ENCODE assay signal across 20 cellular contexts in genomic region chr18:58721586-58722160, GRCh38. TPM values are rescaled to one million over a fixed set of nuclear protein-coding genes. Genes with fewer than 3 reads are reported as not detected.
DNase-seq lines count a peak whose midpoint lies in the region; ATAC-seq and TF ChIP-seq lines count a peak whose summit lies in the region.
"Had no signal": no experiment of that assay in that cellular context is flagged by ENCODE, and none has a peak within 500 bp of the region (broad histone marks: within the 10 kb centered on the region; RNA-seq: fewer than 3 reads in every experiment).

No MANE protein-coding gene starts in this region.

- no peaks in the 10 kb centered on the region for H3K79me2 ChIP-seq in SK-N-SH (ENCODE audit: insufficient read depth)
- H3K79me2 ChIP-seq in SU-DHL-6 (ENCODE audit: insufficient read depth, low read length) = no peaks in the 10 kb centered on the region

- ATAC-seq in SK-N-SH treated with all-trans-retinoic acid at 6 μM for 48 hours (no peak), heart right ventricle (peak; percentile 79 to 100 (median 98)), psoas muscle (peak; percentile 87 to 98 (median 96)), aorta (ENCODE audit: low FRiP score) (no peak)

- no peak for DNase-seq in SK-N-SH
- DNase-seq in heart right ventricle = peak; percentile 62 to 64
- DNase-seq in psoas muscle = peak; percentile 23 to 82
- no peak for DNase-seq in spleen
- no peak for DNase-seq in DMS153 (lab: John Stamatoyannopoulos, UW)
- no peak for DNase-seq in aorta
- DNase-seq: activated naive CD8-positive, alpha-beta T cell treated with anti-CD3 and anti-CD28 coated beads, Interleukin-2, amount 10 ng/mL, durations not matched to agents 7 days and 5 days; activated T-cell treated with anti-CD3 and anti-CD28 coated beads, Interleukin-2, amount 50 U/mL, for 72 hours; GDM1; NCI-H1417 treated with DMSO at 0.1 percent for 48 hours; NCI-H748 treated with DMSO at 0.1 percent for 48 hours; SHP77; sigmoid colon; stomach; upper lobe of left lung; WERI-Rb-1 had no signal

- intact Hi-C loops in heart right ventricle (cut with DNase I) (loop anchor here in 2 of 10 donors (5.0 to 10.0 kb wide), 2 partner anchors 41 to 47 kb away; partner anchors contain the start of gene MALT1 (in 1 of the 2)), psoas muscle (cut with DNase I) (loop anchor here in 1 of 2 donors (10.0 kb wide), 1 partner anchor 47 kb away; the partner anchor contains the start of gene MALT1), spleen (cut with DNase I; ENCODE audit: low total_unique reads) (no loop called here), aorta (cut with DNase I) (no loop called here)

- H3K9me2 ChIP-seq in SK-N-SH (no peaks in the 10 kb centered on the region), SU-DHL-6 (replicated peaks; ENCODE audit: insufficient read depth, low read length) (no peaks in the 10 kb centered on the region)

- no peak overlapping the region for H3K9ac ChIP-seq in SK-N-SH
- peak overlapping the region; percentile 19 for H3K9ac ChIP-seq in SU-DHL-6 (ENCODE audit: low read length)
- H3K9ac ChIP-seq: BLaER1 treated with 17β-estradiol and CSF1 and Interleukin-3, amounts not matched to agents 10 nM and 100 nM had no signal

- peaks cover 9% of the 10 kb centered on the region for H3F3A ChIP-seq in SK-N-SH (replicated peaks; ENCODE audit: insufficient read depth)
- H3F3A ChIP-seq in SU-DHL-6 (ENCODE audit: insufficient read depth) = peaks cover 17% of the 10 kb centered on the region

- H3K4me2 ChIP-seq in SK-N-SH = no peak overlapping the region
- H3K4me2 ChIP-seq in SU-DHL-6 (ENCODE audit: low read depth, low read length, poor library complexity, severe bottlenecking) = peak overlapping the region; percentile 56
- H3K4me2 ChIP-seq: BLaER1 treated with 17β-estradiol and CSF1 and Interleukin-3, amounts not matched to agents 10 nM and 100 nM had no signal

- H3K9me3 ChIP-seq in SK-N-SH (no peaks in the 10 kb centered on the region), SU-DHL-6 (ENCODE audit: insufficient read depth, low read length) (no peaks in the 10 kb centered on the region), heart right ventricle (no peaks in the 10 kb centered on the region), psoas muscle (peaks cover 5% of the 10 kb centered on the region), spleen (no peaks in the 10 kb centered on the region), aorta (ENCODE audit: control insufficient read depth, low read length) (no peaks in the 10 kb centered on the region)
- H3K9me3 ChIP-seq: BLaER1 treated with 17β-estradiol and CSF1 and Interleukin-3, amounts not matched to agents 10 nM and 100 nM; sigmoid colon; stomach; upper lobe of left lung had no signal

- no peaks in the 10 kb centered on the region for H4K20me1 ChIP-seq in SK-N-SH (ENCODE audit: insufficient read depth)
- no peaks in the 10 kb centered on the region for H4K20me1 ChIP-seq in SU-DHL-6 (ENCODE audit: low read depth, low read length)

- POLR2A ChIA-PET in SK-N-SH (lab: Yijun Ruan, JAX) = no interaction called here

- H2AFZ ChIP-seq in SK-N-SH (ENCODE audit: low read depth) (no peak overlapping the region), SU-DHL-6 (ENCODE audit: low read depth, low read length, severe bottlenecking) (no peak overlapping the region)

- no peak for TF ChIP-seq EP300 in SK-N-SH (IDR thresholded peaks at IDR 0.05; ENCODE audit: borderline replicate concordance in 1 of 2, low read depth in 1 of 2, low read length in 1 of 2)

- no peak for TF ChIP-seq POLR2A in spleen (IDR thresholded peaks at IDR 0.05)

- no peak for TF ChIP-seq RAD21 in SK-N-SH (IDR thresholded peaks at IDR 0.05; ENCODE audit: low read length)

- no peak overlapping the region for H3K4me3 ChIP-seq in SK-N-SH (ENCODE audit: low read depth in 2 of 2, low read length in 1 of 2)
- H3K4me3 ChIP-seq in SU-DHL-6 (ENCODE audit: insufficient read depth, low read length, poor library complexity, severe bottlenecking) = no peak overlapping the region
- no peak overlapping the region for H3K4me3 ChIP-seq in heart right ventricle
- no peak overlapping the region for H3K4me3 ChIP-seq in psoas muscle
- no peak overlapping the region for H3K4me3 ChIP-seq in spleen
- H3K4me3 ChIP-seq in aorta (ENCODE audit: low read length in 2 of 2) = no peak overlapping the region
- H3K4me3 ChIP-seq: BLaER1 treated with 17β-estradiol and CSF1 and Interleukin-3, amounts not matched to agents 10 nM and 100 nM; sigmoid colon; stomach; upper lobe of left lung had no signal

- TF ChIP-seq CTCF in SK-N-SH (IDR thresholded peaks at IDR 0.05) = no peak
- no peak for TF ChIP-seq CTCF in SU-DHL-6 (IDR thresholded peaks at IDR 0.05; ENCODE audit: insufficient read depth, low read length, poor library complexity, severe bottlenecking)
- no peak for TF ChIP-seq CTCF in heart right ventricle (IDR thresholded peaks at IDR 0.05)
- no peak for TF ChIP-seq CTCF in psoas muscle (IDR thresholded peaks at IDR 0.05)
- no peak for TF ChIP-seq CTCF in spleen (IDR thresholded peaks at IDR 0.05 in 8 of 11, conservative IDR thresholded peaks at IDR 0.05 in 3 of 11)

- peaks cover 0 to 1% of the 10 kb centered on the region in 2 experiments; a peak in 1 of 4 replicates for H3K4me1 ChIP-seq in SK-N-SH (ENCODE audit: control insufficient read depth in 1 of 2, insufficient read depth in 2 of 2, low read depth in 1 of 2, low read length in 1 of 2)
- peaks cover 0 to 14% (median 3%) of the 10 kb centered on the region in 9 donors for H3K4me1 ChIP-seq in heart right ventricle
- peaks cover 13% of the 10 kb centered on the region for H3K4me1 ChIP-seq in psoas muscle
- H3K4me1 ChIP-seq in spleen = peaks cover 0 to 3% (median under 1%) of the 10 kb centered on the region in 6 donors
- no peaks in the 10 kb centered on the region for H3K4me1 ChIP-seq in aorta (ENCODE audit: control insufficient read depth in 1 of 2, insufficient read depth in 2 of 2, low read length in 2 of 2)
- H3K4me1 ChIP-seq: sigmoid colon, stomach had no signal

- H3K36me3 ChIP-seq in SK-N-SH (replicated peaks in 1 of 2; ENCODE audit: control insufficient read depth in 1 of 2, insufficient read depth in 2 of 2, low read length in 1 of 2) = peaks cover 13 to 15% of the 10 kb centered on the region in 2 experiments
- H3K36me3 ChIP-seq in SU-DHL-6 (ENCODE audit: low read length) = peaks cover 15% of the 10 kb centered on the region
- H3K36me3 ChIP-seq in heart right ventricle = peaks cover 0 to 81% (median 0%) of the 10 kb centered on the region in 9 donors
- H3K36me3 ChIP-seq in psoas muscle (ENCODE audit: insufficient read depth in 1 of 2, low read depth in 1 of 2) = peaks cover 0 to 26% of the 10 kb centered on the region in 2 donors
- H3K36me3 ChIP-seq in spleen = peaks cover 0 to 97% (median 35%) of the 10 kb centered on the region in 6 donors
- peaks cover 0 to 5% of the 10 kb centered on the region in 2 donors for H3K36me3 ChIP-seq in aorta (ENCODE audit: control insufficient read depth in 1 of 2, insufficient read depth in 2 of 2, low read length in 1 of 2)
- H3K36me3 ChIP-seq: WERI-Rb-1 had no signal

- CTCF ChIA-PET in SK-N-SH (lab: Yijun Ruan, JAX) = interaction anchor here (1.4 kb wide), 1 partner anchor 42 kb away, joined by 3 read pairs; no protein-coding TSS in a partner anchor

- WGBS in SK-N-SH (ENCODE audit: low lambda C conversion rate) = 89% methylated on average over 8 of the region's 8 CpGs
- WGBS in heart right ventricle, 2 donors = 49 to 70% methylated on average over 8 of the region's 8 CpGs
- 30 to 42% (median 33%) methylated on average over 8 of the region's 8 CpGs for WGBS in psoas muscle, 3 donors
- 87 to 97% (median 89%) methylated on average over 8 of the region's 8 CpGs for WGBS in spleen, 5 donors
- WGBS in aorta, 2 donors = 91 to 94% methylated on average over 8 of the region's 8 CpGs

- H3K27ac ChIP-seq in SK-N-SH (ENCODE audit: low read depth in 2 of 2, low read length in 1 of 2) (no peak overlapping the region), SU-DHL-6 (ENCODE audit: low read depth, low read length) (peak overlapping the region; percentile 75), heart right ventricle (peak overlapping the region in 8 of 10 donors; percentile 5 to 79 (median 64)), psoas muscle (peak overlapping the region; percentile 48), spleen (no peak overlapping the region), aorta (ENCODE audit: low read depth in 1 of 2, low read length in 2 of 2) (no peak overlapping the region)
- H3K27ac ChIP-seq: 22Rv1; BLaER1 treated with 17β-estradiol and CSF1 and Interleukin-3, amounts not matched to agents 10 nM and 100 nM; sigmoid colon; stomach; upper lobe of left lung; WERI-Rb-1 had no signal

- H3K27me3 ChIP-seq in SK-N-SH (ENCODE audit: insufficient read depth) (no peaks in the 10 kb centered on the region), SU-DHL-6 (ENCODE audit: low read length) (no peaks in the 10 kb centered on the region), heart right ventricle (no peaks in the 10 kb centered on the region), psoas muscle (ENCODE audit: insufficient read depth in 3 of 3, low read length in 2 of 3) (no peaks in the 10 kb centered on the region), spleen (replicated peaks in 1 of 7) (no peaks in the 10 kb centered on the region), aorta (ENCODE audit: control insufficient read depth in 1 of 2, insufficient read depth in 2 of 2, low read length in 1 of 2) (no peaks in the 10 kb centered on the region)
- H3K27me3 ChIP-seq: BLaER1 treated with 17β-estradiol and CSF1 and Interleukin-3, amounts not matched to agents 10 nM and 100 nM; sigmoid colon; stomach; upper lobe of left lung had no signal

TF ChIP-seq in SK-N-SH, 30 proteins besides CTCF, POLR2A, EP300 and RAD21 (continues in another document):
- TF ChIP-seq SIN3A (IDR thresholded peaks at IDR 0.05; ENCODE audit: borderline replicate concordance, low read depth, low read length) (no peak), FOXJ3 (CRISPR knock-in tag; IDR thresholded peaks at IDR 0.05) (no peak), FOXM1 (IDR thresholded peaks at IDR 0.05; ENCODE audit: low read depth) (no peak)

TF ChIP-seq in SK-N-SH treated with all-trans-retinoic acid at 6 μM for 48 hours, 23 proteins besides CTCF, POLR2A, EP300 and RAD21 (continues in another document):
- TF ChIP-seq PPARA (CRISPR knock-in tag; IDR thresholded peaks at IDR 0.05; ENCODE audit: borderline replicate concordance) = no peak
- TF ChIP-seq ZNF8 (CRISPR knock-in tag; IDR thresholded peaks at IDR 0.05) = no peak
- no peak for TF ChIP-seq OSR1 (CRISPR knock-in tag; IDR thresholded peaks at IDR 0.05)
- TF ChIP-seq ISL1 (CRISPR knock-in tag; IDR thresholded peaks at IDR 0.05) = no peak
- no peak for TF ChIP-seq BACH2 (CRISPR knock-in tag; IDR thresholded peaks at IDR 0.05; ENCODE audit: borderline replicate concordance)

RNA-seq across cellular contexts. Expression of gene MALT1, which starts 50.4 kb away (rescaled TPM):
- polyA plus RNA-seq in SK-N-SH (2012; rRNA removed) (6.6 and 10.0 TPM in 2 replicates), heart right ventricle (10 to 100 TPM in 1 of 2 donors, 1 to 10 TPM in 1; 4.4 to 11.3 TPM), psoas muscle (10 to 100 TPM in 1 of 3 donors, 1 to 10 TPM in 2; 3.2 to 10.3 (median 6.5) TPM), spleen (10 to 100 TPM; 13.3 to 16.8 (median 15.6) TPM), aorta (1 to 10 TPM; 3.0 to 5.9 TPM)
- polyA plus RNA-seq in SK-N-SH (2012; cell fraction: cytosol; rRNA removed) = 9.1 and 10.1 TPM in 2 replicates
- 6.4 and 16.0 TPM in 2 replicates for polyA plus RNA-seq in SK-N-SH (2012; cell fraction: nucleus; rRNA removed)
- total RNA-seq in heart right ventricle (10 to 100 TPM in 7 of 10 donors, 1 to 10 TPM in 3; 8.1 to 20.0 (median 10.6) TPM), psoas muscle (10 to 100 TPM in 2 of 4 donors, 1 to 10 TPM in 2; 7.1 to 11.2 (median 9.8) TPM), spleen (10 to 100 TPM; 47.9 to 59.6 (median 51.3) TPM), aorta (10 to 100 TPM; 21.5 to 27.4 TPM)

Comparison
In these comparisons a context has a peak if more than half of its experiments do, and no peak if none do; other contexts are left out.
1. DNase-seq: peak in heart right ventricle (2 of 2) and psoas muscle (2 of 2); none in SK-N-SH (single experiment), spleen (single experiment), DMS153 (single experiment) and aorta (0 of 2).
2. H3K27ac ChIP-seq: peak in SU-DHL-6 (single experiment), heart right ventricle (8 of 10) and psoas muscle (single experiment); none in SK-N-SH (0 of 2), spleen (0 of 8) and aorta (0 of 2).
3. ATAC-seq: peak in heart right ventricle (8 of 8) and psoas muscle (4 of 4); none in SK-N-SH treated with all-trans-retinoic acid at 6 μM for 48 hours (single experiment) and aorta (single experiment).